ENCODE assay signal across 30 cellular contexts in the genomic region with DNA sequence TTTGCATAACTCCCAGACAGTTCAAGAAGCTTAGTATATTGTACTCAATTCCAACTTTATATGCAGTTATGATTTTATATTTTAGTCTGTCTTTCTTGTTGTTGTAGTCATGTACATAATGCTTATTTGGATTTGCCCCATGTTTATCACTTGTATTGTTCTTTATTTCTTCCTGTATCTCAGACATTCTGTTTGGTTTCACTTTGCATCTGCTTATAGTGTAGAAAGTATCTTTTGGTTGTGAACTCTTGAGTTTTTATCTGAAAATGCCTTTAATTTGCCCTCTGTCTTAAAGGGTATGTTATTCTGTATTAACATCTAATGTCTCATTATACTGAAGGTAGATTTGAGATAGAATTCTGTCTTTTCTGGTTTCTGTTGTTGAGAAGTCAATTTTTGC.
DNase-seq lines count a peak whose midpoint lies in the region; ATAC-seq and TF ChIP-seq lines count a peak whose summit lies in the region.
"Had no signal": no experiment of that assay in that cellular context is flagged by ENCODE, and none has a peak within 500 bp of the region (broad histone marks: within the 10 kb centered on the region; RNA-seq: fewer than 3 reads in every experiment).

No MANE protein-coding gene starts in this region.

- H3K4me3 Mint-ChIP-seq in osteocyte (ENCODE audit: unreplicated experiment): peak overlapping the region; percentile 16
- H3K4me3 Mint-ChIP-seq: activated naive CD8-positive, alpha-beta T cell treated with anti-CD3 and anti-CD28 coated beads for 36 hours; endodermal cell; immature natural killer cell; memory B cell; neural progenitor cell had no signal

- H3K79me2 ChIP-seq in Loucy (ENCODE audit: insufficient read depth, low read length) (no peaks in the 10 kb centered on the region), fibroblast of lung (ENCODE audit: control insufficient read depth, insufficient read depth, low read length) (no peaks in the 10 kb centered on the region)

- TF ChIP-seq CTCF in Loucy (conservative IDR thresholded peaks at IDR 0.05; ENCODE audit: low read length): no peak
- TF ChIP-seq CTCF in fibroblast of lung (conservative IDR thresholded peaks at IDR 0.05 in 1 of 2, IDR thresholded peaks at IDR 0.05 in 1 of 2; ENCODE audit: low read depth in 1 of 2, low read length in 2 of 2): no peak
- no peak for TF ChIP-seq CTCF in osteocyte (IDR thresholded peaks at IDR 0.05)

- no peaks in the 10 kb centered on the region for H3K27me3 Mint-ChIP-seq in osteocyte (ENCODE audit: unreplicated experiment)
- H3K27me3 Mint-ChIP-seq: activated naive CD8-positive, alpha-beta T cell treated with anti-CD3 and anti-CD28 coated beads for 36 hours; memory B cell had no signal

- peak overlapping the region; percentile 35 for H3K9ac ChIP-seq in Loucy (ENCODE audit: low read depth, low read length, poor library complexity, severe bottlenecking)
- H3K9ac ChIP-seq in adipocyte (ENCODE audit: low read length): peak overlapping the region; percentile 62
- H3K9ac ChIP-seq in fibroblast of lung (ENCODE audit: insufficient read depth, low read length): no peak overlapping the region
- H3K9ac ChIP-seq: neural progenitor cell had no signal

- H3K27ac Mint-ChIP-seq in osteocyte (ENCODE audit: unreplicated experiment): peak overlapping the region; percentile 35
- H3K27ac Mint-ChIP-seq: activated naive CD8-positive, alpha-beta T cell treated with anti-CD3 and anti-CD28 coated beads for 36 hours; endodermal cell; immature natural killer cell; memory B cell; neural progenitor cell had no signal

- H3K9me2 ChIP-seq in Loucy (replicated peaks; ENCODE audit: low read depth, low read length): no peaks in the 10 kb centered on the region

- DNase-seq in adipocyte (ENCODE audit: low read depth) (peak; percentile 41), fibroblast of lung (ENCODE audit: low read depth in 2 of 2) (no peak), osteocyte (ENCODE audit: extremely low spot score, unreplicated experiment) (no peak), HuH-7.5 (ENCODE audit: low spot score) (no peak), NK-92 (lab: John Stamatoyannopoulos, UW; ENCODE audit: unreplicated experiment) (no peak), EL (no peak)
- DNase-seq: activated CD4-positive, alpha-beta T cell treated with anti-CD3 and anti-CD28 coated beads for 48 hours; activated effector memory CD4-positive, alpha-beta T cell treated with Interleukin-2 at 50 U/mL for 16 hours; activated naive CD8-positive, alpha-beta T cell treated with anti-CD3 and anti-CD28 coated beads for 36 hours; activated T-cell treated with anti-CD3 and anti-CD28 coated beads for 4 hours; central memory CD4-positive, alpha-beta T cell; DMS79 treated with DMSO at 0.1 percent for 48 hours; endodermal cell; GOT3; immature natural killer cell; NCI-H1417; NCI-H2029; NCI-H524; right cardiac atrium; SHP77 treated with DMSO at 0.1 percent for 48 hours; stimulated activated CD4-positive, alpha-beta T cell treated with anti-CD3 and anti-CD28 coated beads, Interleukin-1b, Interleukin-23, amount 100 ng/mL, for 48 hours; stimulated activated naive CD8-positive, alpha-beta T cell treated with anti-CD3 and anti-CD28 coated beads, Interleukin-15, Interleukin-2, amounts not matched to agents 100 U/mL and 50 U/mL, for 24 hours; testis; WERI-Rb-1 had no signal

- no peak for ATAC-seq in GM21390 (IDR thresholded peaks at IDR 0.05; ENCODE audit: unreplicated experiment)
- ATAC-seq: left lobe of liver; right cardiac atrium; stimulated activated naive CD8-positive, alpha-beta T cell treated with anti-CD3 and anti-CD28 coated beads, Interleukin-15, Interleukin-2, amounts not matched to agents 100 U/mL and 50 U/mL, for 24 hours had no signal

- H3K4me3 ChIP-seq in Loucy (ENCODE audit: low read length, poor library complexity, severe bottlenecking) (peak overlapping the region; percentile 50), adipocyte (ENCODE audit: low read length) (peak overlapping the region; percentile 47), fibroblast of lung (replicated peaks in 1 of 4; ENCODE audit: control extremely low read depth in 1 of 4, insufficient read depth in 1 of 4, low read depth in 3 of 4, low read length in 4 of 4) (no peak overlapping the region)
- H3K4me3 ChIP-seq: neural progenitor cell, testis had no signal

- no peaks in the 10 kb centered on the region for H3F3A ChIP-seq in Loucy (ENCODE audit: low read depth)

- no peak overlapping the region for H3K27ac ChIP-seq in fibroblast of lung (ENCODE audit: insufficient read depth, low read length)
- H3K27ac ChIP-seq: C4-2B, neural progenitor cell, testis, WERI-Rb-1 had no signal

- H3K9me3 ChIP-seq in Loucy (ENCODE audit: insufficient read depth, low read depth, low read length): no peaks in the 10 kb centered on the region
- H3K9me3 ChIP-seq in adipocyte (ENCODE audit: control insufficient read depth, low read length): no peaks in the 10 kb centered on the region
- no peaks in the 10 kb centered on the region for H3K9me3 ChIP-seq in fibroblast of lung (ENCODE audit: control insufficient read depth, insufficient read depth, low read depth, low read length)
- H3K9me3 ChIP-seq: testis had no signal

- H3K9me3 Mint-ChIP-seq in osteocyte (ENCODE audit: unreplicated experiment): no peaks in the 10 kb centered on the region

- H3K36me3 ChIP-seq in Loucy (ENCODE audit: insufficient read depth, low read length): no peaks in the 10 kb centered on the region
- no peaks in the 10 kb centered on the region for H3K36me3 ChIP-seq in adipocyte (ENCODE audit: control insufficient read depth, insufficient read depth, low read length, severe bottlenecking)
- no peaks in the 10 kb centered on the region for H3K36me3 ChIP-seq in fibroblast of lung (ENCODE audit: control insufficient read depth, insufficient read depth, low read length)
- H3K36me3 ChIP-seq: neural progenitor cell, WERI-Rb-1 had no signal

- peak overlapping the region; percentile 58 for H3K4me2 ChIP-seq in Loucy (ENCODE audit: low read depth, low read length, poor library complexity, severe bottlenecking)
- peak overlapping the region; percentile 48 for H3K4me2 ChIP-seq in fibroblast of lung (ENCODE audit: extremely low read depth, insufficient read depth, low read length)
- H3K4me2 ChIP-seq: neural progenitor cell had no signal

- H3K4me1 Mint-ChIP-seq in osteocyte (ENCODE audit: unreplicated experiment): peaks cover 10% of the 10 kb centered on the region
- H3K4me1 Mint-ChIP-seq: endodermal cell, immature natural killer cell, memory B cell, neural progenitor cell had no signal

- H3K4me1 ChIP-seq in Loucy (ENCODE audit: insufficient read depth, low read length, poor library complexity, severe bottlenecking): peaks cover 11% of the 10 kb centered on the region
- peaks cover 5% of the 10 kb centered on the region for H3K4me1 ChIP-seq in adipocyte (ENCODE audit: control insufficient read depth, insufficient read depth, low read length)
- H3K4me1 ChIP-seq in fibroblast of lung (ENCODE audit: control insufficient read depth, extremely low read depth, insufficient read depth, low read length): no peaks in the 10 kb centered on the region
- H3K4me1 ChIP-seq: neural progenitor cell, testis had no signal

- H4K20me1 ChIP-seq in Loucy (ENCODE audit: insufficient read depth, low read length, poor library complexity, severe bottlenecking) (no peaks in the 10 kb centered on the region), fibroblast of lung (ENCODE audit: control insufficient read depth, extremely low read depth, insufficient read depth, low read length) (no peaks in the 10 kb centered on the region)

- no peaks in the 10 kb centered on the region for H3K36me3 Mint-ChIP-seq in osteocyte (ENCODE audit: unreplicated experiment)
- H3K36me3 Mint-ChIP-seq: memory B cell, neural progenitor cell had no signal

- H2AFZ ChIP-seq in Loucy (ENCODE audit: low read length) (peak overlapping the region; percentile 91), fibroblast of lung (ENCODE audit: low read length) (peak overlapping the region; percentile 7)
- H2AFZ ChIP-seq: neural progenitor cell had no signal

- no peaks in the 10 kb centered on the region for H3K27me3 ChIP-seq in Loucy (ENCODE audit: insufficient read depth, low read length, poor library complexity, severe bottlenecking)
- H3K27me3 ChIP-seq in adipocyte (replicated peaks; ENCODE audit: control insufficient read depth, insufficient read depth, low read length): no peaks in the 10 kb centered on the region
- no peaks in the 10 kb centered on the region for H3K27me3 ChIP-seq in fibroblast of lung (ENCODE audit: control insufficient read depth, insufficient read depth, low read length)
- H3K27me3 ChIP-seq: neural progenitor cell, testis had no signal

Comparison
In these comparisons a context has a peak if more than half of its experiments do, and no peak if none do; other contexts are left out.
1. H3K4me3 ChIP-seq: peak in Loucy (single experiment) and adipocyte (single experiment); none in fibroblast of lung (0 of 4).